Comparison of ENCODE assay signal across 39 cellular contexts in the genomic region with DNA sequence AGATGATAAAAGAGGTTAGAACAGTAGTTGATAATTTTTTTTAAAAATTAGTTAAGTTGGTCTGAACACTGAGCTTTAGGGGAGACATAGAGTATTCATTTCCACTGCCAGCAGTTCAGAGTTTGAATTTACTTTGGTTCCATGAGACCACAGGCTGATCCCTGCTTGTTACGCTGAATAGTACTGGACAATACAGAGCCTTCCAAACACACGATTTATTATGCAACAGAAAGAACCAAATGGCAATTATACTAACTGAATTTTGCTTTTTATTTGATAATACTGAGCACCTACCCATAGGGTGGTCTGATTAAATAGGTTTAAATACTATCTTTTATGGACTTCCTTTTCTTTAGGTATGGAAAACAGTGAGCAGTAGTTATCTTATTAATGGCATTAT.
"Had no signal": no experiment of that assay in that cellular context is flagged by ENCODE, and none has a peak within 500 bp of the region (broad histone marks: within the 10 kb centered on the region; RNA-seq: fewer than 3 reads in every experiment).

No MANE protein-coding gene starts in this region.

- H3K9me3 ChIP-seq: adrenal gland, ascending aorta, body of pancreas, breast epithelium had no signal

- DNase-seq: activated effector memory CD4-positive, alpha-beta T cell treated with anti-CD3 and anti-CD28 coated beads, Interleukin-2, amount 50 U/mL, for 16 hours; activated effector memory CD4-positive, alpha-beta T cell treated with Interleukin-2 at 50 U/mL for 16 hours; activated gamma-delta T cell; activated gamma-delta T cell treated with Interleukin-2 at 50 U/mL for 16 hours; activated naive CD4-positive, alpha-beta T cell; activated naive CD4-positive, alpha-beta T cell treated with anti-CD3 and anti-CD28 coated beads for 36 hours; activated naive CD4-positive, alpha-beta T cell treated with anti-CD3 and anti-CD28 coated beads, Interleukin-2, amount 10 ng/mL, durations not matched to agents 7 days and 5 days; activated naive CD4-positive, alpha-beta T cell treated with anti-CD3 and anti-CD28 coated beads, Interleukin-2, amount 50 U/mL, for 16 hours; activated naive CD4-positive, alpha-beta T cell treated with Interleukin-2 at 50 U/mL for 16 hours; activated naive CD8-positive, alpha-beta T cell treated with anti-CD3 and anti-CD28 coated beads for 36 hours; activated naive CD8-positive, alpha-beta T cell treated with anti-CD3 and anti-CD28 coated beads, Interleukin-2, amount 10 ng/mL, durations not matched to agents 7 days and 5 days; activated naive CD8-positive, alpha-beta T cell treated with anti-CD3 and anti-CD28 coated beads, Interleukin-2, amount 50 U/mL, for 24 hours; activated T-cell treated with anti-CD3 and anti-CD28 coated beads, Interleukin-2, amount 50 U/mL, for 24 hours; activated T-cell treated with anti-CD3 and anti-CD28 coated beads, Interleukin-2, amount 50 U/mL, for 4 hours; activated T-cell treated with anti-CD3 and anti-CD28 coated beads, Interleukin-2, amount 50 U/mL, for 48 hours; activated T-cell treated with anti-CD3 and anti-CD28 coated beads, Interleukin-2, amount 50 U/mL, for 72 hours; adrenal gland; amniotic stem cell; amygdala; anterior cingulate cortex; aorta; body of pancreas; brain microvascular endothelial cell; caudate nucleus; central memory CD4-positive, alpha-beta T cell; cerebellar nuclear complex had no signal

- H3K4me3 ChIP-seq: adrenal gland, ascending aorta, body of pancreas, breast epithelium, cardiac muscle cell had no signal

- H3K27ac Mint-ChIP-seq: activated naive CD4-positive, alpha-beta T cell treated with anti-CD3 and anti-CD28 coated beads for 36 hours; activated naive CD4-positive, alpha-beta T cell treated with anti-CD3 and anti-CD28 coated beads, Interleukin-2, amount 10 ng/mL, durations not matched to agents 7 days and 5 days; activated naive CD4-positive, alpha-beta T cell treated with anti-CD3 and anti-CD28 coated beads, Interleukin-2, amount 50 U/mL, for 24 hours; activated naive CD4-positive, alpha-beta T cell treated with anti-CD3 and anti-CD28 coated beads, Interleukin-2, amount 50 U/mL, for 72 hours; activated naive CD8-positive, alpha-beta T cell; activated naive CD8-positive, alpha-beta T cell treated with anti-CD3 and anti-CD28 coated beads for 36 hours; activated naive CD8-positive, alpha-beta T cell treated with anti-CD3 and anti-CD28 coated beads, Interleukin-2, amount 10 ng/mL, durations not matched to agents 7 days and 5 days; activated naive CD8-positive, alpha-beta T cell treated with anti-CD3 and anti-CD28 coated beads, Interleukin-2, amount 50 U/mL, for 24 hours; activated T-cell treated with anti-CD3 and anti-CD28 coated beads, Interleukin-2, amount 50 U/mL, for 24 hours; activated T-cell treated with anti-CD3 and anti-CD28 coated beads, Interleukin-2, amount 50 U/mL, for 72 hours; activated T-helper 1 cell treated with anti-CD3 and anti-CD28 coated beads, Interleukin-12 subunit alpha, Interleukin-12 subunit beta, Interleukin-2, Interleukin-4 antibody, amounts not matched to agents 30 ng/mL and 10 ng/mL and 1 ng/mL, durations not matched to agents 14 hours and 24 hours and 36 hours; activated T-helper 17 cell treated with anti-CD3 and anti-CD28 coated beads, Interleukin-2, amount 50 U/mL, for 72 hours; activated T-helper 2 cell treated with anti-CD3 and anti-CD28 coated beads, Interferon-gamma antibody, Interleukin-2, Interleukin-4, amounts not matched to agents 10 μg/mL and 5 μg/mL and 100 μg/mL, durations not matched to agents 14 hours and 24 hours and 36 hours; brain had no signal

- H3K9me3 Mint-ChIP-seq: activated naive CD4-positive, alpha-beta T cell treated with anti-CD3 and anti-CD28 coated beads for 36 hours; activated naive CD4-positive, alpha-beta T cell treated with anti-CD3 and anti-CD28 coated beads, Interleukin-2, amount 10 ng/mL, durations not matched to agents 7 days and 5 days; activated naive CD4-positive, alpha-beta T cell treated with anti-CD3 and anti-CD28 coated beads, Interleukin-2, amount 50 U/mL, for 24 hours; activated naive CD4-positive, alpha-beta T cell treated with anti-CD3 and anti-CD28 coated beads, Interleukin-2, amount 50 U/mL, for 72 hours; activated naive CD8-positive, alpha-beta T cell treated with anti-CD3 and anti-CD28 coated beads for 36 hours; activated naive CD8-positive, alpha-beta T cell treated with anti-CD3 and anti-CD28 coated beads, Interleukin-2, amount 10 ng/mL, durations not matched to agents 7 days and 5 days; activated naive CD8-positive, alpha-beta T cell treated with anti-CD3 and anti-CD28 coated beads, Interleukin-2, amount 50 U/mL, for 24 hours; activated T-cell treated with anti-CD3 and anti-CD28 coated beads, Interleukin-2, amount 50 U/mL, for 24 hours; activated T-cell treated with anti-CD3 and anti-CD28 coated beads, Interleukin-2, amount 50 U/mL, for 4 hours; activated T-cell treated with anti-CD3 and anti-CD28 coated beads, Interleukin-2, amount 50 U/mL, for 72 hours; activated T-helper 1 cell treated with anti-CD3 and anti-CD28 coated beads, Interleukin-12 subunit alpha, Interleukin-12 subunit beta, Interleukin-2, Interleukin-4 antibody, amounts not matched to agents 30 ng/mL and 10 ng/mL and 1 ng/mL, durations not matched to agents 14 hours and 24 hours and 36 hours; activated T-helper 17 cell treated with anti-CD3 and anti-CD28 coated beads, Interleukin-2, amount 50 U/mL, for 72 hours; activated T-helper 2 cell treated with anti-CD3 and anti-CD28 coated beads, Interferon-gamma antibody, Interleukin-2, Interleukin-4, amounts not matched to agents 10 μg/mL and 5 μg/mL and 100 μg/mL, durations not matched to agents 14 hours and 24 hours and 36 hours; brain; central memory CD8-positive, alpha-beta T cell had no signal

- H3K27me3 Mint-ChIP-seq: brain had no signal

- H3K36me3 Mint-ChIP-seq: activated naive CD4-positive, alpha-beta T cell treated with anti-CD3 and anti-CD28 coated beads, Interleukin-2, amount 10 ng/mL, durations not matched to agents 7 days and 5 days; activated naive CD4-positive, alpha-beta T cell treated with anti-CD3 and anti-CD28 coated beads, Interleukin-2, amount 50 U/mL, for 24 hours; activated naive CD4-positive, alpha-beta T cell treated with anti-CD3 and anti-CD28 coated beads, Interleukin-2, amount 50 U/mL, for 72 hours; activated naive CD8-positive, alpha-beta T cell; activated naive CD8-positive, alpha-beta T cell treated with anti-CD3 and anti-CD28 coated beads for 36 hours; activated naive CD8-positive, alpha-beta T cell treated with anti-CD3 and anti-CD28 coated beads, Interleukin-2, amount 10 ng/mL, durations not matched to agents 7 days and 5 days; brain had no signal

- H3K27me3 ChIP-seq: ascending aorta, body of pancreas, brain microvascular endothelial cell, breast epithelium, cardiac muscle cell had no signal

- H3K4me1 ChIP-seq: adrenal gland, ascending aorta, body of pancreas, breast epithelium had no signal

- H3K36me3 ChIP-seq: adrenal gland, ascending aorta, brain microvascular endothelial cell, breast epithelium, cardiac muscle cell had no signal

- H3K4me3 Mint-ChIP-seq: activated naive CD4-positive, alpha-beta T cell treated with anti-CD3 and anti-CD28 coated beads for 36 hours; activated naive CD4-positive, alpha-beta T cell treated with anti-CD3 and anti-CD28 coated beads, Interleukin-2, amount 10 ng/mL, durations not matched to agents 7 days and 5 days; activated naive CD4-positive, alpha-beta T cell treated with anti-CD3 and anti-CD28 coated beads, Interleukin-2, amount 50 U/mL, for 24 hours; activated naive CD8-positive, alpha-beta T cell; activated naive CD8-positive, alpha-beta T cell treated with anti-CD3 and anti-CD28 coated beads for 36 hours; activated naive CD8-positive, alpha-beta T cell treated with anti-CD3 and anti-CD28 coated beads, Interleukin-2, amount 10 ng/mL, durations not matched to agents 7 days and 5 days; activated naive CD8-positive, alpha-beta T cell treated with anti-CD3 and anti-CD28 coated beads, Interleukin-2, amount 50 U/mL, for 24 hours; activated T-cell treated with anti-CD3 and anti-CD28 coated beads, Interleukin-2, amount 50 U/mL, for 24 hours; activated T-cell treated with anti-CD3 and anti-CD28 coated beads, Interleukin-2, amount 50 U/mL, for 4 hours; activated T-cell treated with anti-CD3 and anti-CD28 coated beads, Interleukin-2, amount 50 U/mL, for 72 hours; activated T-helper 1 cell treated with anti-CD3 and anti-CD28 coated beads, Interleukin-12 subunit alpha, Interleukin-12 subunit beta, Interleukin-2, Interleukin-4 antibody, amounts not matched to agents 30 ng/mL and 10 ng/mL and 1 ng/mL, durations not matched to agents 14 hours and 24 hours and 36 hours; activated T-helper 17 cell treated with anti-CD3 and anti-CD28 coated beads, Interleukin-2, amount 50 U/mL, for 72 hours; brain; central memory CD8-positive, alpha-beta T cell had no signal

- ATAC-seq: activated naive CD4-positive, alpha-beta T cell treated with anti-CD3 and anti-CD28 coated beads, Interleukin-2, amount 50 U/mL, for 72 hours; activated naive CD8-positive, alpha-beta T cell treated with anti-CD3 and anti-CD28 coated beads, Interleukin-2, amount 50 U/mL, for 24 hours; activated T-cell treated with anti-CD3 and anti-CD28 coated beads, Interleukin-2, amount 50 U/mL, for 4 hours; activated T-cell treated with anti-CD3 and anti-CD28 coated beads, Interleukin-2, amount 50 U/mL, for 72 hours; activated T-helper 17 cell treated with anti-CD3 and anti-CD28 coated beads, Interleukin-2, amount 50 U/mL, for 72 hours; body of pancreas had no signal

- H3K27ac ChIP-seq: adrenal gland, ascending aorta, body of pancreas, brain microvascular endothelial cell, breast epithelium had no signal

- H3K4me1 Mint-ChIP-seq: activated naive CD4-positive, alpha-beta T cell treated with anti-CD3 and anti-CD28 coated beads, Interleukin-2, amount 10 ng/mL, durations not matched to agents 7 days and 5 days; activated naive CD4-positive, alpha-beta T cell treated with anti-CD3 and anti-CD28 coated beads, Interleukin-2, amount 50 U/mL, for 24 hours; activated naive CD8-positive, alpha-beta T cell treated with anti-CD3 and anti-CD28 coated beads for 36 hours; activated naive CD8-positive, alpha-beta T cell treated with anti-CD3 and anti-CD28 coated beads, Interleukin-2, amount 10 ng/mL, durations not matched to agents 7 days and 5 days; activated naive CD8-positive, alpha-beta T cell treated with anti-CD3 and anti-CD28 coated beads, Interleukin-2, amount 50 U/mL, for 24 hours; activated T-helper 17 cell treated with anti-CD3 and anti-CD28 coated beads, Interleukin-2, amount 50 U/mL, for 72 hours; central memory CD8-positive, alpha-beta T cell had no signal

- FAIRE-seq: astrocyte, bronchial epithelial cell had no signal
